Comparison of ENCODE assay signal across 8 cellular contexts in the genomic region with DNA sequence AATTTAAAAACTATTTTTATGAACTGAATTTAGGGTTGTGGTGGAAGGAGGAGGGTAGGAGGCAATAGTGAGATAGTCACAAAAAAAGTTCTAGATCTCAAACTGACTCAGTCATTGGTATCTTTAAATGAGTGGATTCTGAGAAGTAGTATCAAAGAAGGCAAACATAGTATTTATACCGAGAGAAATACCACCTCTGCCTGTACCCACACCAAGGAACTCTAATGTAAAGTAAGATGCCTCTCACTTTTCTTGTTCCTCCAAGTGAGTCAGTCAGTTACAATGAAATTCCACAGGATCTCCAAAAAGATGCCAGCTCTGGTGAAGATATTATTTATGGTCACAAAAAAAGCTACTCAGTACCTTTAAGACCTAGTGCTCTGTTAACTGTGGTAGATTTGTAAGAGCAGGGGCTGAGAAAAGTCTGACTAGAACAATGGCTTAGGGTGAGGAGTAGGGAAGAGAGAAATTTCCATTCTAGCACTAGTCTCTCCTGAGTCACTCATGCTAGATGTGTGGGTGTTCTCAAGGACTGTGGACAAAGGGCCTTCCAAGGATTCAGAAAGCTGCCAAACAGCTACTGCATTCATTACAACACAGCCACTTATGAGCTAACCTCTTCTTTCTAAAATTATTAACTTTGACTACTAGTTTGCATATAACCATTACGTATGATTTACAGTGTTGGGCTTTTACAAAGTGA. TPM values are rescaled to one million over a fixed set of nuclear protein-coding genes. Genes with fewer than 3 reads are reported as not detected.
DNase-seq lines count a peak whose midpoint lies in the region; ATAC-seq, FAIRE-seq and TF ChIP-seq lines count a peak whose summit lies in the region.

No MANE protein-coding gene starts in this region.

- 74 to 79% (median 75%) methylated on average over 2 of the region's 2 CpGs for WGBS in psoas muscle, 3 donors

- DNase-seq in GM12892 (ENCODE audit: insufficient read length) = no peak
- peak; percentile 76 to 90 for DNase-seq in SJSA1 (ENCODE audit: low read depth in 1 of 2, low spot score in 2 of 2)
- DNase-seq in fibroblast of mammary gland (ENCODE audit: low read depth) = peak; percentile 96
- DNase-seq in psoas muscle = no peak
- DNase-seq in GOT3 (lab: John Stamatoyannopoulos, UW) = no peak
- no peak for DNase-seq in germinal center (ENCODE audit: low spot score)

- ATAC-seq in psoas muscle = peak; percentile 77 to 91 (median 88)
- no peak for ATAC-seq in GM18858 (IDR thresholded peaks at IDR 0.05; ENCODE audit: unreplicated experiment)
- no peak for ATAC-seq in HG02840 (IDR thresholded peaks at IDR 0.05; ENCODE audit: low FRiP score, unreplicated experiment)

- intact Hi-C loops in psoas muscle (cut with DNase I) = no loop called here

- H3K4me3 ChIP-seq in SJSA1 (no peak overlapping the region), fibroblast of mammary gland (ENCODE audit: control insufficient read depth, low read depth, low read length) (no peak overlapping the region), psoas muscle (no peak overlapping the region)

- H3K9me3 ChIP-seq in SJSA1 (replicated peaks) (peaks cover 6% of the 10 kb centered on the region), psoas muscle (peaks cover 8% of the 10 kb centered on the region)

- H3K36me3 ChIP-seq in SJSA1 = peaks cover 56% of the 10 kb centered on the region
- H3K36me3 ChIP-seq in psoas muscle (ENCODE audit: insufficient read depth in 1 of 2, low read depth in 1 of 2) = peaks cover 0 to 24% of the 10 kb centered on the region in 2 donors

- TF ChIP-seq CTCF in fibroblast of mammary gland (conservative IDR thresholded peaks at IDR 0.05; ENCODE audit: control insufficient read depth, insufficient read depth, low read depth, low read length) (no peak), psoas muscle (IDR thresholded peaks at IDR 0.05) (no peak)

- H3K27me3 ChIP-seq in SJSA1 (replicated peaks) (no peaks in the 10 kb centered on the region), psoas muscle (ENCODE audit: insufficient read depth in 3 of 3, low read length in 2 of 3) (no peaks in the 10 kb centered on the region)

- H3K4me1 ChIP-seq in SJSA1 (replicated peaks) = peaks cover 48% of the 10 kb centered on the region
- H3K4me1 ChIP-seq in psoas muscle = peaks cover 32% of the 10 kb centered on the region

- peak; percentile 81 for FAIRE-seq in GM12892 (lab: Jason Lieb, UNC)

- H3K27ac ChIP-seq in SJSA1 = peak overlapping the region; percentile 94
- peak overlapping the region; percentile 71 for H3K27ac ChIP-seq in psoas muscle

- no peak for TF ChIP-seq POLR2A in GM12892 (IDR thresholded peaks at IDR 0.05; ENCODE audit: low read depth, low read length)

RNA-seq across cellular contexts. Expression of gene YWHAQ, which starts 36.3 kb away (rescaled TPM):
- polyA plus RNA-seq in GM12892 (2012; ENCODE audit: missing spikeins) = 264 TPM
- 369 and 491 TPM in 2 replicates for total RNA-seq in SJSA1 (2014; rRNA removed; shearing (Covaris generic))
- total RNA-seq in psoas muscle = 10 to 100 TPM; 53.5 to 65.9 (median 59.1) TPM
- polyA plus RNA-seq in psoas muscle = 10 to 100 TPM; 41.5 to 74.7 (median 57.3) TPM

RNA-seq across cellular contexts. Expression of gene ADAM17, which starts 38.9 kb away (rescaled TPM):
- 10.7 TPM for polyA plus RNA-seq in GM12892 (2012; ENCODE audit: missing spikeins)
- 20.5 and 25.2 TPM in 2 replicates for total RNA-seq in SJSA1 (2014; rRNA removed; shearing (Covaris generic))
- total RNA-seq in psoas muscle = 10 to 100 TPM; 12.9 to 36.3 (median 16.1) TPM
- polyA plus RNA-seq in psoas muscle = 10 to 100 TPM in 2 of 3 donors, 1 to 10 TPM in 1; 7.4 to 18.2 (median 15.4) TPM

Comparison
In these comparisons a context has a peak if more than half of its experiments do, and no peak if none do; other contexts are left out.
1. DNase-seq: peak in SJSA1 (2 of 2) and fibroblast of mammary gland (single experiment); none in GM12892 (single experiment), psoas muscle (0 of 2), GOT3 (single experiment) and germinal center (single experiment).
2. ATAC-seq: peak in psoas muscle (4 of 4); none in GM18858 (single experiment) and HG02840 (single experiment).